Comparison of ENCODE assay signal across 19 cellular contexts in the genomic region with DNA sequence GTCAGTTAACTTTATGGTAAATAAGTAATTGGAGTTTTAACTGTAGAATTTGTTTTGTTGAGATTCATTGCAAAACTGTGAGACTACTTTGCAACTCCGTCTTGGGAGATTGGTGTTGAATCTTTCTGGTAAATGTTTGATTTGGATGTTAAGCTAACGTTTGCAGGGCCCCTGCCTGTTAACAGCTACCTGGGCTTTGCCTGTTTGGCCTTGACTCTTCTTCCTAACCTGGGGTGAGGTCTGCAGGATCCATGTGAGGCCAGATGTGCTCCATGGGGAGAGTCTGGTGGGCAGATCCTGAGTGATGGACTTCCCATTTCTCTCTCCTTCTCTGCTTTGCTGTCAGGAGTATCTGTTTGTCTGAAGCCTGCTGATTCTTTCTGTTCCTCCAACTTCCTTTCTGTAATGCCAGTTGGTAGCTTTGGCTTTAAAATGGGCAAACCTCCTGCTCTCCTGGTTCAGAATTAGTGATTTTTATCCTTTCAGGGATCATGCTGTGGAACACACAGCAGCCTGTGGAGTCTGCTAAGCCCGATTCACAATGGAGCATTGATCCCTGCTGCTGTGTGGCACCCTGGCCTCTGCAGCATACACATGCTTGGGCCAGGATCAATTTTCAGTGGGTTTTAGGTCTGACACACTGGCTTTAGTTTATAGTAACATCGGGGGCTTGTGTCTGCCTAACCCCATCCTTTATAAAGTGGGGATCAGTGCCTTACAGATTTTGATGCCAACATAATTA. TPM values are rescaled to one million over a fixed set of nuclear protein-coding genes. Genes with fewer than 3 reads are reported as not detected.
A peak's percentile ranks its signal among the peaks of the same experiment; 100 is the strongest.
DNase-seq lines count a peak whose midpoint lies in the region; ATAC-seq, FAIRE-seq and TF ChIP-seq lines count a peak whose summit lies in the region.
"Had no signal": no experiment of that assay in that cellular context is flagged by ENCODE, and none has a peak within 500 bp of the region (broad histone marks: within the 10 kb centered on the region; RNA-seq: fewer than 3 reads in every experiment).

No MANE protein-coding gene starts in this region.

- no peaks in the 10 kb centered on the region for H3K9me3 Mint-ChIP-seq in WTC11
- H3K9me3 Mint-ChIP-seq: CD4-positive, alpha-beta T cell had no signal

- no peak overlapping the region for H2BK15ac ChIP-seq in neuronal stem cell (ENCODE audit: low read length)

- peaks cover 2% of the 10 kb centered on the region for H4K20me1 ChIP-seq in keratinocyte (ENCODE audit: control insufficient read depth, extremely low read depth, insufficient read depth, low read length)

- H3K27ac ChIP-seq in HEK293 (ENCODE audit: extremely low read depth, low read depth, low read length) (no peak overlapping the region), keratinocyte (ENCODE audit: control insufficient read depth, insufficient read depth, low read length) (no peak overlapping the region), neuronal stem cell (replicated peaks; ENCODE audit: low read length) (no peak overlapping the region)
- H3K27ac ChIP-seq: GM23248, KMS-11, SJSA1 had no signal

- no peak overlapping the region for H3K4me3 ChIP-seq in HEK293 (ENCODE audit: low read depth, low read length)
- H3K4me3 ChIP-seq in keratinocyte (ENCODE audit: control insufficient read depth in 2 of 3, extremely low read depth in 1 of 3, insufficient read depth in 2 of 3, low read depth in 1 of 3, low read length in 3 of 3) = no peak overlapping the region
- no peak overlapping the region for H3K4me3 ChIP-seq in neuronal stem cell (ENCODE audit: low read length in 2 of 2)
- H3K4me3 ChIP-seq: A549, GM23248, SJSA1 had no signal

- H4K8ac ChIP-seq in neuronal stem cell (ENCODE audit: low read depth, low read length) = no peak overlapping the region

- peak; percentile 39 for FAIRE-seq in keratinocyte (lab: Jason Lieb, UNC)
- FAIRE-seq: A549 had no signal

- H2AFZ ChIP-seq in keratinocyte (ENCODE audit: control insufficient read depth, low read length) (no peak overlapping the region), neuronal stem cell (ENCODE audit: low read length) (no peak overlapping the region)
- H2AFZ ChIP-seq: GM23248 had no signal

- H2AK5ac ChIP-seq in neuronal stem cell (ENCODE audit: low read depth, low read length) = no peak overlapping the region

- H3K14ac ChIP-seq in neuronal stem cell (ENCODE audit: low read length) = no peak overlapping the region

- TF ChIP-seq CTCF in HEK293 (tag by site-specific recombination; IDR thresholded peaks at IDR 0.05) (no peak), WTC11 (IDR thresholded peaks at IDR 0.05) (no peak), keratinocyte (optimal IDR thresholded peaks at IDR 0.05 in 1 of 3, IDR thresholded peaks at IDR 0.05 in 1 of 3, conservative IDR thresholded peaks at IDR 0.05 in 1 of 3; ENCODE audit: extremely low read depth in 1 of 3, insufficient read depth in 2 of 3, low read length in 3 of 3) (no peak)

- peak overlapping the region; percentile 62 for H3K18ac ChIP-seq in neuronal stem cell (ENCODE audit: low read length)

- H3K23ac ChIP-seq in neuronal stem cell (ENCODE audit: low read depth, low read length, poor library complexity) = no peak overlapping the region

- WGBS in neuronal stem cell (ENCODE audit: extremely low coverage in 2 of 2, insufficient read length in 2 of 2, insufficient replicate concordance in 1 of 2), 2 donors = no CpG with 5 or more reads among the region's 4 CpGs

- H3K4me1 Mint-ChIP-seq in WTC11 = peaks cover 76% of the 10 kb centered on the region

- CTCF ChIA-PET in HEK293 (lab: Yijun Ruan, JAX) (interaction anchor here (0.5 kb wide), 1 partner anchor 362 kb away, joined by 3 read pairs; no protein-coding TSS in a partner anchor), WTC11 (lab: Charles Lee) (interaction anchor here (4.6 kb wide), 1 partner anchor 36 kb away, joined by 16 read pairs; a partner anchor contains a TSS)

- H3K4me3 Mint-ChIP-seq in WTC11 = no peak overlapping the region
- H3K4me3 Mint-ChIP-seq: CD4-positive, alpha-beta T cell had no signal

- dilution Hi-C loops in keratinocyte (cut with MboI; ENCODE audit: extremely low pct_ligation_motif_present, low sequenced_read_pairs) = no loop called here

- no peaks in the 10 kb centered on the region for H3K9me1 ChIP-seq in keratinocyte (ENCODE audit: control insufficient read depth, extremely low read depth, insufficient read depth, low read length)

- H3K79me1 ChIP-seq in neuronal stem cell (ENCODE audit: low read depth, low read length) = no peaks in the 10 kb centered on the region

- H3K27ac Mint-ChIP-seq in WTC11 = peak overlapping the region; percentile 88
- H3K27ac Mint-ChIP-seq: CD4-positive, alpha-beta T cell had no signal

- H2BK120ac ChIP-seq in neuronal stem cell (ENCODE audit: low read depth, low read length) = no peak overlapping the region

- no peak overlapping the region for H4K91ac ChIP-seq in neuronal stem cell (ENCODE audit: low read depth, low read length, poor library complexity)

- no peak overlapping the region for H3K4ac ChIP-seq in neuronal stem cell (ENCODE audit: low read length)

- no peak overlapping the region for H2BK12ac ChIP-seq in neuronal stem cell (ENCODE audit: low read length)

- H3K27me3 Mint-ChIP-seq in WTC11 (ENCODE audit: low read depth) = no peaks in the 10 kb centered on the region
- H3K27me3 Mint-ChIP-seq: CD4-positive, alpha-beta T cell had no signal

- H3K36me3 Mint-ChIP-seq in WTC11 = no peaks in the 10 kb centered on the region

- POLR2A ChIA-PET in HEK293 (lab: Yijun Ruan, JAX) = no interaction called here
- POLR2A ChIA-PET in WTC11 (lab: Charles Lee) = no interaction called here

- H3K9ac ChIP-seq in keratinocyte (ENCODE audit: control insufficient read depth, extremely low read depth, insufficient read depth, low read length) (no peak overlapping the region), neuronal stem cell (ENCODE audit: low read depth, low read length, poor library complexity) (no peak overlapping the region)
- H3K9ac ChIP-seq: GM23248, KMS-11 had no signal

- H3K27me3 ChIP-seq in keratinocyte (ENCODE audit: control insufficient read depth, extremely low read depth, insufficient read depth, low read length) (no peaks in the 10 kb centered on the region), neuronal stem cell (ENCODE audit: control insufficient read depth in 3 of 3, insufficient read depth in 3 of 3, low read depth in 1 of 3, low read length in 3 of 3) (no peaks in the 10 kb centered on the region)
- H3K27me3 ChIP-seq: SJSA1 had no signal

- H3K4me1 ChIP-seq in HEK293 (ENCODE audit: control insufficient read depth, insufficient read depth, low read length) (no peaks in the 10 kb centered on the region), keratinocyte (ENCODE audit: control insufficient read depth, extremely low read depth, insufficient read depth, low read length) (no peaks in the 10 kb centered on the region), neuronal stem cell (ENCODE audit: control insufficient read depth in 2 of 2, insufficient read depth in 1 of 2, low read depth in 1 of 2, low read length in 2 of 2) (peaks cover 2 to 13% of the 10 kb centered on the region in 2 donors)

- no peak for DNase-seq in WTC11 (ENCODE audit: low spot score)
- DNase-seq in keratinocyte (ENCODE audit: low read depth, low spot score) = no peak
- no peak for DNase-seq in neuronal stem cell (ENCODE audit: low spot score)
- DNase-seq in hippocampal formation (lab: John Stamatoyannopoulos, UW) = no peak
- DNase-seq in HCEC 1CT = no peak
- DNase-seq in NCI-H1417 treated with DMSO at 0.1 percent for 48 hours (lab: John Stamatoyannopoulos, UW) = no peak
- DNase-seq: CD4-positive, alpha-beta T cell; GF-D8; GM23248; NCI-H1436; NCI-H2029; NCI-H345; NCI-H524 treated with DMSO at 0.1 percent for 48 hours; SW 1271 had no signal

- ATAC-seq in WTC11 (peak; percentile 33; the same call in 1 of the 2 replicates), HG03025 (IDR thresholded peaks at IDR 0.05; ENCODE audit: low FRiP score, unreplicated experiment) (no peak)
- ATAC-seq: A549 had no signal

- H3K79me2 ChIP-seq in keratinocyte (ENCODE audit: control insufficient read depth, insufficient read depth, low read length) = peaks cover 16% of the 10 kb centered on the region

- H3K36me3 ChIP-seq in HEK293 (ENCODE audit: control insufficient read depth in 2 of 2, insufficient read depth in 1 of 2, low read length in 2 of 2) (no peaks in the 10 kb centered on the region), keratinocyte (ENCODE audit: control insufficient read depth in 2 of 2, extremely low read depth in 1 of 2, insufficient read depth in 2 of 2, low read length in 2 of 2) (no peaks in the 10 kb centered on the region), neuronal stem cell (replicated peaks in 1 of 2; ENCODE audit: control insufficient read depth in 2 of 2, insufficient read depth in 2 of 2, low read length in 2 of 2) (no peaks in the 10 kb centered on the region)
- H3K36me3 ChIP-seq: SJSA1 had no signal

- H2BK5ac ChIP-seq in neuronal stem cell (ENCODE audit: low read length) = no peak overlapping the region

- H3K9me3 ChIP-seq in HEK293 (ENCODE audit: control insufficient read depth, insufficient read depth, low read depth, low read length) (no peaks in the 10 kb centered on the region), keratinocyte (ENCODE audit: control insufficient read depth, low read depth, low read length) (no peaks in the 10 kb centered on the region), neuronal stem cell (replicated peaks in 1 of 2; ENCODE audit: control insufficient read depth in 2 of 2, insufficient read depth in 1 of 2, low read depth in 1 of 2, low read length in 2 of 2) (no peaks in the 10 kb centered on the region)
- H3K9me3 ChIP-seq: SJSA1 had no signal

- no peak overlapping the region for H3K4me2 ChIP-seq in keratinocyte (ENCODE audit: control insufficient read depth, extremely low read depth, insufficient read depth, low read depth, low read length)
- no peak overlapping the region for H3K4me2 ChIP-seq in neuronal stem cell (ENCODE audit: insufficient read depth, low read length, poor library complexity, severe bottlenecking)
- H3K4me2 ChIP-seq: A549, KMS-11 had no signal

TF ChIP-seq in HEK293, 187 proteins besides CTCF, POLR2A, EP300 and RAD21 (continues in another document):
- TF ChIP-seq ZIC2 (tag by site-specific recombination; IDR thresholded peaks at IDR 0.05) = peak; percentile 60
- TF ChIP-seq KLF7 (tag by site-specific recombination; IDR thresholded peaks at IDR 0.05; ENCODE audit: borderline replicate concordance) = no peak

TF ChIP-seq in WTC11, 78 proteins besides CTCF, POLR2A, EP300 and RAD21:
- TF ChIP-seq ZNF423 (CRISPR knock-in tag; IDR thresholded peaks at IDR 0.05) (peak; percentile 89), ZNF671 (CRISPR knock-in tag; IDR thresholded peaks at IDR 0.05) (no peak)

RNA-seq across cellular contexts. Expression of a gene that starts 36.3 kb away (rescaled TPM):
- 8.6 to 11.1 TPM (median 9.2 TPM) in 3 replicates for total RNA-seq in WTC11 (2021)
- 42.3 to 90.7 TPM (median 54.5 TPM) in 3 replicates for polyA plus RNA-seq in keratinocyte
- 29.5 TPM for polyA plus RNA-seq in keratinocyte (2011; ENCODE audit: low read depth)
- 23.8 and 32.1 TPM in 2 replicates for polyA plus RNA-seq in keratinocyte (2011; cell fraction: cytosol; rRNA removed)
- 287 and 313 TPM in 2 replicates for polyA plus RNA-seq in keratinocyte (2011; cell fraction: nucleus; rRNA removed)
- 16.3 and 29.1 TPM in 2 replicates for polyA plus RNA-seq in keratinocyte (2012; ENCODE audit: low replicate concordance)
- 21.8 to 86.0 TPM (median 76.7 TPM) in 3 replicates for polyA minus RNA-seq in keratinocyte
- polyA minus RNA-seq in keratinocyte (2011; cell fraction: cytosol; rRNA and poly(A)+ RNA removed) = 22.8 TPM
- 113 and 244 TPM in 2 replicates for polyA minus RNA-seq in keratinocyte (2011; cell fraction: nucleus; rRNA and poly(A)+ RNA removed)
- 12.6 TPM for polyA plus RNA-seq in neuronal stem cell (2013, experiment 1 of 2)
- 10.1 TPM for polyA plus RNA-seq in neuronal stem cell (2013, experiment 2 of 2)
